1 cellular context compared by ENCODE assay signal in the genomic region with DNA sequence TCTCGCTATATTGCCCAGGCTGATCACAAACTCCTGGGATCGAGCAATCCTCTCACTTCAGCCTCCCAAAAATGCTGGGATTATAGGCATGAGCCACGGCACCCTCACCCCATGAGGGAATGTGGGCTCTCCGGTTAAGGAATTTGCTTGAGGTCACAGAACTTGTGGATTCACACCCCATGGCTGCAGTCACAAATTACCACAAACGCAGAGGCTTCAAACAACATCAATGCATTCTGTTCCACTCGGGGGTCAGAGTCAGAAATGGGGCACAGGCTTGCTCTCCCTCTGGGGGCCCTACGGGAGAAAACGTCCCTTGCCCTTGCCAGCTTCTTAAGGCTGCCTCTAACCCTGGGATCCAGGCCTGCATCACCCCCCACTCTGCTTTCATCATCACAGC.
TF ChIP-seq lines count a peak whose summit lies in the region.

No MANE protein-coding gene starts in this region.

TF ChIP-seq in HepG2, 621 proteins besides CTCF, POLR2A, EP300 and RAD21:
- 0 out of 2 replicates have a peak, but pooled peaks have one; percentile 29 for TF ChIP-seq ZNF263 (CRISPR knock-in tag; IDR thresholded peaks at IDR 0.05)
- TF ChIP-seq ZNF749 (CRISPR knock-in tag; IDR thresholded peaks at IDR 0.05; ENCODE audit: borderline replicate concordance): no peak
- TF ChIP-seq GATA4 (IDR thresholded peaks at IDR 0.05; ENCODE audit: borderline replicate concordance, low read depth): no peak
- no peak for TF ChIP-seq TCF12 (IDR thresholded peaks at IDR 0.05)
- no peak for TF ChIP-seq TCF12 (CRISPR knock-in tag; IDR thresholded peaks at IDR 0.05)
- no peak for TF ChIP-seq CBX5 (CRISPR knock-in tag; IDR thresholded peaks at IDR 0.05; ENCODE audit: borderline replicate concordance)
